In the genomic region with DNA sequence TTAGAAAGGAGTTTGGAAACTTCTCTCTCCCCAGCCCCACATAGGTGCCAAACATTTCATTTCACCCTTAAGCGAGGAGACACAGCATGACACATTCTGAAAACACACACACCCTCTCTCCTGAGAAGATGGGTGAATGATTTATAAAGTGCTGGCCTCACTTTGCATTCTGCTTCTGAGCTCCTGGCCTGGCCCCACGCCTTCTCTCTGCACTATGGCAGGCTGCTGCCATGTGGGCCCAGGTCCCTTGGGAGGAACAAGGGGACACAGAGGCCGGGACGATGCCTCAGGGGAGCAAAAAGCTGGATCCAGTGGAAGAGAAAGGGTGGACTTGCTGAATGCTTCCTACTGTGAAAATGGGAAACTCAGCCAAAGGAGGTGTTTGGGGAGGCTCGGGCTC, we compare ENCODE assay signal across 16 cellular contexts. TPM values are rescaled to one million over a fixed set of nuclear protein-coding genes. Genes with fewer than 3 reads are reported as not detected.
DNase-seq lines count a peak whose midpoint lies in the region; ATAC-seq and TF ChIP-seq lines count a peak whose summit lies in the region.
"Had no signal": no experiment of that assay in that cellular context is flagged by ENCODE, and none has a peak within 500 bp of the region (broad histone marks: within the 10 kb centered on the region; RNA-seq: fewer than 3 reads in every experiment).

No MANE protein-coding gene starts in this region.

- TF ChIP-seq POLR2A in GM18505 (IDR thresholded peaks at IDR 0.05; ENCODE audit: borderline replicate concordance, extremely low read depth, insufficient read depth, insufficient read length), result no peak
- no peak for TF ChIP-seq POLR2A in esophagus muscularis mucosa (IDR thresholded peaks at IDR 0.05; ENCODE audit: low read depth)
- TF ChIP-seq POLR2A in Peyer's patch (IDR thresholded peaks at IDR 0.05), result no peak

- no peak for TF ChIP-seq CTCF in esophagus muscularis mucosa (IDR thresholded peaks at IDR 0.05)
- no peak for TF ChIP-seq CTCF in Peyer's patch (IDR thresholded peaks at IDR 0.05)

- H3K4me1 Mint-ChIP-seq in activated CD8-positive, alpha-beta T cell treated with anti-CD3 and anti-CD28 coated beads, Interleukin-2, amount 10 ng/mL, durations not matched to agents 7 days and 5 days (ENCODE audit: low read depth), result no peaks in the 10 kb centered on the region

- no peaks in the 10 kb centered on the region for H3K9me3 ChIP-seq in esophagus muscularis mucosa
- no peaks in the 10 kb centered on the region for H3K9me3 ChIP-seq in Peyer's patch
- H3K9me3 ChIP-seq: SJCRH30 had no signal

- WGBS in esophagus muscularis mucosa, result 28% methylated on average over 5 of the region's 5 CpGs

- DNase-seq in esophagus muscularis mucosa (ENCODE audit: extremely low spot score) (peak; percentile 88), posterior vena cava (ENCODE audit: low spot score) (no peak), H7 (no peak), Peyer's patch (no peak)
- DNase-seq in activated CD8-positive, alpha-beta T cell treated with anti-CD3 and anti-CD28 coated beads, Interleukin-2, amount 10 ng/mL, durations not matched to agents 7 days and 5 days, result no peak
- DNase-seq: AML-193, HCEC 1CT, Kasumi-1, NCI-H2171, SJCRH30, trophoblast cell had no signal

- POLR2A ChIA-PET in activated CD8-positive, alpha-beta T cell treated with anti-CD3 and anti-CD28 coated beads, Interleukin-2, amount 10 ng/mL, durations not matched to agents 7 days and 5 days (lab: Charles Lee), result no interaction called here

- H3K27ac ChIP-seq in esophagus muscularis mucosa (replicated peaks in 1 of 4), result peak overlapping the region; percentile 76 to 79 (median 78)
- H3K27ac ChIP-seq in Peyer's patch, result no peak overlapping the region
- H3K27ac ChIP-seq: parathyroid adenoma, SJCRH30 had no signal

- no peak for TF ChIP-seq EP300 in esophagus muscularis mucosa (IDR thresholded peaks at IDR 0.05)

- no peaks in the 10 kb centered on the region for H3K27me3 Mint-ChIP-seq in activated CD8-positive, alpha-beta T cell treated with anti-CD3 and anti-CD28 coated beads, Interleukin-2, amount 10 ng/mL, durations not matched to agents 7 days and 5 days (ENCODE audit: low read depth)

- no peaks in the 10 kb centered on the region for H3K27me3 ChIP-seq in esophagus muscularis mucosa
- no peaks in the 10 kb centered on the region for H3K27me3 ChIP-seq in H7 (ENCODE audit: control insufficient read depth, insufficient read depth, low read length)
- H3K27me3 ChIP-seq in Peyer's patch, result no peaks in the 10 kb centered on the region
- H3K27me3 ChIP-seq: SJCRH30 had no signal

- H3K36me3 Mint-ChIP-seq in activated CD8-positive, alpha-beta T cell treated with anti-CD3 and anti-CD28 coated beads, Interleukin-2, amount 10 ng/mL, durations not matched to agents 7 days and 5 days (ENCODE audit: low read depth), result no peaks in the 10 kb centered on the region

- no peak overlapping the region for H3K27ac Mint-ChIP-seq in activated CD8-positive, alpha-beta T cell treated with anti-CD3 and anti-CD28 coated beads, Interleukin-2, amount 10 ng/mL, durations not matched to agents 7 days and 5 days

- no peaks in the 10 kb centered on the region for H3K9me3 Mint-ChIP-seq in activated CD8-positive, alpha-beta T cell treated with anti-CD3 and anti-CD28 coated beads, Interleukin-2, amount 10 ng/mL, durations not matched to agents 7 days and 5 days (ENCODE audit: insufficient read depth)

- ATAC-seq in GM18505 (IDR thresholded peaks at IDR 0.05; ENCODE audit: unreplicated experiment) (peak; percentile 90), GM21381 (IDR thresholded peaks at IDR 0.05; ENCODE audit: unreplicated experiment) (peak; percentile 95), HG03025 (IDR thresholded peaks at IDR 0.05; ENCODE audit: low FRiP score, unreplicated experiment) (peak; percentile 64)
- no peak for ATAC-seq in activated CD8-positive, alpha-beta T cell treated with anti-CD3 and anti-CD28 coated beads, Interleukin-2, amount 10 ng/mL, durations not matched to agents 7 days and 5 days
- ATAC-seq: left lobe of liver had no signal

- CTCF ChIA-PET in activated CD8-positive, alpha-beta T cell treated with anti-CD3 and anti-CD28 coated beads, Interleukin-2, amount 10 ng/mL, durations not matched to agents 7 days and 5 days (lab: Charles Lee), result no interaction called here

- H3K4me3 ChIP-seq in esophagus muscularis mucosa (no peak overlapping the region), H7 (ENCODE audit: insufficient read depth, low read depth, low read length) (no peak overlapping the region), Peyer's patch (no peak overlapping the region)
- H3K4me3 ChIP-seq: SJCRH30 had no signal

- H3K36me3 ChIP-seq in esophagus muscularis mucosa, result peaks cover 0 to 3% (median 0%) of the 10 kb centered on the region in 4 donors
- no peaks in the 10 kb centered on the region for H3K36me3 ChIP-seq in H7 (replicated peaks; ENCODE audit: control insufficient read depth, insufficient read depth, low read length)
- no peaks in the 10 kb centered on the region for H3K36me3 ChIP-seq in Peyer's patch
- H3K36me3 ChIP-seq: SJCRH30 had no signal

- H3K4me1 ChIP-seq in esophagus muscularis mucosa (peaks cover 0 to 63% (median 54%) of the 10 kb centered on the region in 4 donors), Peyer's patch (no peaks in the 10 kb centered on the region)
- H3K4me1 ChIP-seq: parathyroid adenoma, SJCRH30 had no signal

- H3K4me3 Mint-ChIP-seq in activated CD8-positive, alpha-beta T cell treated with anti-CD3 and anti-CD28 coated beads, Interleukin-2, amount 10 ng/mL, durations not matched to agents 7 days and 5 days, result no peak overlapping the region

- intact Hi-C loops in esophagus muscularis mucosa (cut with DNase I), result no loop called here
- intact Hi-C loops in posterior vena cava (cut with DNase I), result no loop called here

RNA-seq across cellular contexts. Expression of gene CPXM2, which starts 56.0 kb away (rescaled TPM):
- total RNA-seq in esophagus muscularis mucosa (100 to 1,000 TPM in 2 of 4 donors, 10 to 100 TPM in 2; 56.8 to 150 (median 96.9) TPM), posterior vena cava (100 to 1,000 TPM in 1 of 2 donors, 10 to 100 TPM in 1; 98.3 to 200 TPM), Peyer's patch (10 to 100 TPM in 1 of 4 donors, 1 to 10 TPM in 3; 5.6 to 18.2 (median 7.7) TPM)
- 2.9 and 3.1 TPM in 2 replicates for total RNA-seq in H7 (2014; rRNA removed; shearing (Covaris generic))
- not detected for total RNA-seq in activated CD8-positive, alpha-beta T cell treated with anti-CD3 and anti-CD28 coated beads, Interleukin-2, amount 10 ng/mL, durations not matched to agents 7 days and 5 days
- total RNA-seq: SJCRH30 had no signal

Comparison
In these comparisons a context has a peak if more than half of its experiments do, and no peak if none do; other contexts are left out.
1. H3K27ac ChIP-seq: peak in esophagus muscularis mucosa (4 of 4); none in Peyer's patch (0 of 4).